Comparison of ENCODE assay signal across 8 cellular contexts in genomic region chr12:70367268-70368141, GRCh38. TPM values are rescaled to one million over a fixed set of nuclear protein-coding genes. Genes with fewer than 3 reads are reported as not detected.
A peak's percentile ranks its signal among the peaks of the same experiment; 100 is the strongest.
DNase-seq lines count a peak whose midpoint lies in the region; ATAC-seq and FAIRE-seq lines count a peak whose summit lies in the region.

No MANE protein-coding gene starts in this region.

- H3K4me3 Mint-ChIP-seq in activated naive CD4-positive, alpha-beta T cell treated with anti-CD3 and anti-CD28 coated beads, Interleukin-2, amount 10 ng/mL, durations not matched to agents 7 days and 5 days: peak overlapping the region; percentile 87
- H3K4me3 Mint-ChIP-seq in stimulated activated naive CD8-positive, alpha-beta T cell treated with anti-CD3 and anti-CD28 coated beads, Interleukin-15, amount 100 ng/mL, for 72 hours: peak overlapping the region; percentile 95 to 99

- no peak for DNase-seq in activated naive CD4-positive, alpha-beta T cell treated with anti-CD3 and anti-CD28 coated beads, Interleukin-2, amount 10 ng/mL, durations not matched to agents 7 days and 5 days
- DNase-seq in activated naive CD4-positive, alpha-beta T cell treated with Interleukin-2 at 50 U/mL for 16 hours: no peak
- peak; percentile 3 for DNase-seq in amniotic epithelial cell (ENCODE audit: low read depth)
- DNase-seq in stimulated activated naive CD8-positive, alpha-beta T cell treated with anti-CD3 and anti-CD28 coated beads, Interleukin-15, amount 100 ng/mL, for 72 hours: peak in 1 of 2 donors; percentile 8
- DNase-seq in stimulated activated CD4-positive, alpha-beta T cell treated with anti-CD3 and anti-CD28 coated beads, Interleukin-12 subunit alpha, Interleukin-12 subunit beta, amount 100 ng/mL, for 4 hours: no peak
- no peak for DNase-seq in activated naive CD4-positive, alpha-beta T cell treated with anti-CD3 and anti-CD28 coated beads, Interleukin-2, amount 50 U/mL, for 72 hours (ENCODE audit: low spot score in 2 of 2)

- ATAC-seq in stimulated activated naive CD8-positive, alpha-beta T cell treated with anti-CD3 and anti-CD28 coated beads, Interleukin-15, amount 100 ng/mL, for 72 hours: no peak
- ATAC-seq in HG02840 (IDR thresholded peaks at IDR 0.05; ENCODE audit: low FRiP score, unreplicated experiment): no peak
- no peak for ATAC-seq in activated naive CD4-positive, alpha-beta T cell treated with anti-CD3 and anti-CD28 coated beads, Interleukin-2, amount 50 U/mL, for 72 hours

- CTCF ChIA-PET in activated naive CD4-positive, alpha-beta T cell treated with anti-CD3 and anti-CD28 coated beads, Interleukin-2, amount 10 ng/mL, durations not matched to agents 7 days and 5 days (lab: Charles Lee): no interaction called here

- peaks cover 25% of the 10 kb centered on the region for H3K4me1 Mint-ChIP-seq in activated naive CD4-positive, alpha-beta T cell treated with anti-CD3 and anti-CD28 coated beads, Interleukin-2, amount 10 ng/mL, durations not matched to agents 7 days and 5 days
- peaks cover 23% of the 10 kb centered on the region for H3K4me1 Mint-ChIP-seq in stimulated activated naive CD8-positive, alpha-beta T cell treated with anti-CD3 and anti-CD28 coated beads, Interleukin-15, amount 100 ng/mL, for 72 hours

- no peaks in the 10 kb centered on the region for H3K36me3 Mint-ChIP-seq in activated naive CD4-positive, alpha-beta T cell treated with anti-CD3 and anti-CD28 coated beads, Interleukin-2, amount 10 ng/mL, durations not matched to agents 7 days and 5 days
- H3K36me3 Mint-ChIP-seq in activated naive CD4-positive, alpha-beta T cell treated with anti-CD3 and anti-CD28 coated beads, Interleukin-2, amount 50 U/mL, for 72 hours: peaks cover 0 to 18% of the 10 kb centered on the region in 2 donors

- peaks cover 40% of the 10 kb centered on the region for H3K27me3 Mint-ChIP-seq in activated naive CD4-positive, alpha-beta T cell treated with anti-CD3 and anti-CD28 coated beads, Interleukin-2, amount 10 ng/mL, durations not matched to agents 7 days and 5 days
- peaks cover 10% of the 10 kb centered on the region for H3K27me3 Mint-ChIP-seq in stimulated activated naive CD8-positive, alpha-beta T cell treated with anti-CD3 and anti-CD28 coated beads, Interleukin-15, amount 100 ng/mL, for 72 hours

- no peaks in the 10 kb centered on the region for H3K9me3 Mint-ChIP-seq in activated naive CD4-positive, alpha-beta T cell treated with anti-CD3 and anti-CD28 coated beads, Interleukin-2, amount 10 ng/mL, durations not matched to agents 7 days and 5 days
- H3K9me3 Mint-ChIP-seq in stimulated activated naive CD8-positive, alpha-beta T cell treated with anti-CD3 and anti-CD28 coated beads, Interleukin-15, amount 100 ng/mL, for 72 hours: peaks cover 0 to 5% of the 10 kb centered on the region in 2 donors
- H3K9me3 Mint-ChIP-seq in activated naive CD4-positive, alpha-beta T cell treated with anti-CD3 and anti-CD28 coated beads, Interleukin-2, amount 50 U/mL, for 72 hours: no peaks in the 10 kb centered on the region

- no peak overlapping the region for H3K27ac Mint-ChIP-seq in activated naive CD4-positive, alpha-beta T cell treated with anti-CD3 and anti-CD28 coated beads, Interleukin-2, amount 10 ng/mL, durations not matched to agents 7 days and 5 days
- H3K27ac Mint-ChIP-seq in stimulated activated naive CD8-positive, alpha-beta T cell treated with anti-CD3 and anti-CD28 coated beads, Interleukin-15, amount 100 ng/mL, for 72 hours: peak overlapping the region in 1 of 2 donors; percentile 59
- peak overlapping the region in 1 of 2 donors; percentile 88 for H3K27ac Mint-ChIP-seq in activated naive CD4-positive, alpha-beta T cell treated with anti-CD3 and anti-CD28 coated beads, Interleukin-2, amount 50 U/mL, for 72 hours

- peak; percentile 47 for FAIRE-seq in islet of Langerhans (lab: Jason Lieb, UNC)

RNA-seq across cellular contexts. Expression of gene KCNMB4, which starts 1.4 kb away (rescaled TPM):
- total RNA-seq in activated naive CD4-positive, alpha-beta T cell treated with anti-CD3 and anti-CD28 coated beads, Interleukin-2, amount 50 U/mL, for 72 hours: 1 to 10 TPM; 1.0 to 1.3 TPM
